Comparison of ENCODE assay signal across 22 cellular contexts in genomic region chr7:129821476-129821875, GRCh38.
"Had no signal": no experiment of that assay in that cellular context is flagged by ENCODE, and none has a peak within 500 bp of the region (broad histone marks: within the 10 kb centered on the region; RNA-seq: fewer than 3 reads in every experiment).

No MANE protein-coding gene starts in this region.

- H3K27ac ChIP-seq: KMS-11, SJSA1, SK-N-MC had no signal

- DNase-seq: IMR-90, Kasumi-1, MM.1S, NCI-H1092 treated with DMSO at 0.1 percent for 48 hours, NCI-H1436, NCI-H187, NCI-H2029, NCI-H2081 treated with DMSO at 0.1 percent for 48 hours, NCI-H2171, NCI-H226, NCI-H446, NCI-H510A, NCI-H526 treated with DMSO at 0.1 percent for 48 hours, NCI-H774, Right ventricle myocardium superior, RPMI8226, SIG-M5 had no signal

- H3K4me2 ChIP-seq: KMS-11 had no signal

- H3K9ac ChIP-seq: KMS-11 had no signal

- H3K27me3 ChIP-seq: SJSA1 had no signal

- ATAC-seq: HepG2 had no signal

- H3K9me3 ChIP-seq: SJSA1 had no signal

- FAIRE-seq: HepG2, RCC 7860 had no signal

- H3K4me3 ChIP-seq: SJSA1, SK-N-MC had no signal

- H3K36me3 ChIP-seq: SJSA1 had no signal
